1 cellular context compared by ENCODE assay signal in the genomic region with DNA sequence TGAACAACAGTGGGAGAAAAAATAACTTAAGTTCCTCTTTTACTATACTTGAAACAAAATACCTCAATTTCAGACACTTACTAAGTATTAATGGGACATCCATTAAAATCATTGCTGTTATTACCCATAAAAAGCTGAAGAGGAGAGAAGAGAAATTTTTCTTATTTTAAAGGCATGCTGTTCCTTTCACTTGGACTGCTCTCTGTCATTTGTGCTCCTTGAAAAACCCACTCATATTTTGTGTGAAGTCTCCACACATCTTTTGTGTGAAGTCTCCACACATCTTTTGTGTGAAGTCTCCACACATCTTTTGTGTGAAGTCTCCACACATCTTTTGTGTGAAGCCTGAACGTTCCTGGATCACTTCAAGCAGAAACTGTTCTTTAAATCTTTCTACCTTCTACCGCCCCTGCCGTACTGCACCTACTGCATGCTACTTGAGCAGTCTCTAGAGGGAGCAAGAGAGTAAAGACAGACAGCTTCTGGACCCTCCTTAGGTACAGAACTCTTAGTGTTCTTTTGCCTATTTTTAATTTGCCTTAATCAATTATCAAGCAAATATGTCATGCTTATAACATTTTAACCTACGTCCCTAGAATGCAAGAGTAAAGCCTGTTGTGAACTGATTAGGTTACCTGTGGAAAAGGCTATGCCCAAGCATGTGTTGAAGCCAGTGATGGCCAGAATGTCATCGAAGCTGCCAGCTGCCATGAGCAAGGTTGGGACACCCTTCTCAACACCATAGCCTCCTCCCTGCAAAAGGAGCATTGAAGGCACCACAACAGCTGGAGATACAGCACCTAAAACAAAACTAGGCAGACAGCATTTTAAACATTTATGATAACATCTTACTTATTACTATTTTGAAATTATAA.
TF ChIP-seq lines count a peak whose summit lies in the region.

No MANE protein-coding gene starts in this region.

TF ChIP-seq in IMR-90, 13 proteins besides CTCF, POLR2A, EP300 and RAD21 (continued from another document):
- TF ChIP-seq, protein P1, sequence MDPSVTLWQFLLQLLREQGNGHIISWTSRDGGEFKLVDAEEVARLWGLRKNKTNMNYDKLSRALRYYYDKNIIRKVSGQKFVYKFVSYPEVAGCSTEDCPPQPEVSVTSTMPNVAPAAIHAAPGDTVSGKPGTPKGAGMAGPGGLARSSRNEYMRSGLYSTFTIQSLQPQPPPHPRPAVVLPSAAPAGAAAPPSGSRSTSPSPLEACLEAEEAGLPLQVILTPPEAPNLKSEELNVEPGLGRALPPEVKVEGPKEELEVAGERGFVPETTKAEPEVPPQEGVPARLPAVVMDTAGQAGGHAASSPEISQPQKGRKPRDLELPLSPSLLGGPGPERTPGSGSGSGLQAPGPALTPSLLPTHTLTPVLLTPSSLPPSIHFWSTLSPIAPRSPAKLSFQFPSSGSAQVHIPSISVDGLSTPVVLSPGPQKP (IDR thresholded peaks at IDR 0.05; ENCODE audit: borderline replicate concordance, low read depth, low read length), result no peak
